9 cellular contexts compared by ENCODE assay signal in genomic region chr14:70664698-70665447, GRCh38. TPM values are rescaled to one million over a fixed set of nuclear protein-coding genes. Genes with fewer than 3 reads are reported as not detected.
A peak's percentile ranks its signal among the peaks of the same experiment; 100 is the strongest.
DNase-seq lines count a peak whose midpoint lies in the region; ATAC-seq, FAIRE-seq and TF ChIP-seq lines count a peak whose summit lies in the region.
"Had no signal": no experiment of that assay in that cellular context is flagged by ENCODE, and none has a peak within 500 bp of the region (broad histone marks: within the 10 kb centered on the region; RNA-seq: fewer than 3 reads in every experiment).

No MANE protein-coding gene starts in this region.

- H3K4me1 ChIP-seq in PC-3 (ENCODE audit: insufficient read depth, low read length) (peaks cover 27% of the 10 kb centered on the region), neuronal stem cell (ENCODE audit: control insufficient read depth in 2 of 2, insufficient read depth in 1 of 2, low read depth in 1 of 2, low read length in 2 of 2) (peaks cover 4 to 13% of the 10 kb centered on the region in 2 donors), kidney (ENCODE audit: control insufficient read depth in 1 of 2, insufficient read depth in 1 of 2, low read depth in 1 of 2, low read length in 2 of 2) (peaks cover 6 to 7% of the 10 kb centered on the region in 2 donors)

- no peak overlapping the region for H2AK5ac ChIP-seq in neuronal stem cell (ENCODE audit: low read depth, low read length)

- peak overlapping the region; percentile 76 for H3K4me2 ChIP-seq in PC-3 (ENCODE audit: low read length)
- H3K4me2 ChIP-seq in neuronal stem cell (ENCODE audit: insufficient read depth, low read length, poor library complexity, severe bottlenecking): no peak overlapping the region

- ATAC-seq in GM18505 (IDR thresholded peaks at IDR 0.05; ENCODE audit: unreplicated experiment) (peak; percentile 22), GM21786 (IDR thresholded peaks at IDR 0.05; ENCODE audit: unreplicated experiment) (peak; percentile 2), PC-3 (peak; percentile 13), sciatic nerve (no peak)

- H2AFZ ChIP-seq in PC-3 (ENCODE audit: low read length) (no peak overlapping the region), neuronal stem cell (ENCODE audit: low read length) (no peak overlapping the region)

- no peaks in the 10 kb centered on the region for H3K79me2 ChIP-seq in PC-3 (ENCODE audit: low read length)

- H3K9me3 ChIP-seq in PC-3 (ENCODE audit: low read length) (no peaks in the 10 kb centered on the region), neuronal stem cell (replicated peaks in 1 of 2; ENCODE audit: control insufficient read depth in 2 of 2, insufficient read depth in 1 of 2, low read depth in 1 of 2, low read length in 2 of 2) (no peaks in the 10 kb centered on the region), kidney (ENCODE audit: control insufficient read depth in 1 of 2, low read length in 2 of 2) (no peaks in the 10 kb centered on the region)

- BruUV-seq in PC-3 (replicated peaks; lab: Mats Ljungman, UMichigan): no TSS peak

- no peaks in the 10 kb centered on the region for H3K79me1 ChIP-seq in neuronal stem cell (ENCODE audit: low read depth, low read length)

- no peak overlapping the region for H2BK15ac ChIP-seq in neuronal stem cell (ENCODE audit: low read length)

- no peak for TF ChIP-seq CTCF in PC-3 (conservative IDR thresholded peaks at IDR 0.05; ENCODE audit: low read depth, low read length)
- TF ChIP-seq CTCF in kidney (IDR thresholded peaks at IDR 0.05; ENCODE audit: borderline replicate concordance, extremely low read depth, insufficient read depth): no peak

- H3K4me3 ChIP-seq in PC-3 (ENCODE audit: low read length): no peak overlapping the region
- no peak overlapping the region for H3K4me3 ChIP-seq in neuronal stem cell (ENCODE audit: low read length in 2 of 2)
- H3K4me3 ChIP-seq in kidney (ENCODE audit: low read length in 2 of 2): no peak overlapping the region
- H3K4me3 ChIP-seq: skin epidermis had no signal

- no peak overlapping the region for H4K91ac ChIP-seq in neuronal stem cell (ENCODE audit: low read depth, low read length, poor library complexity)

- H3K4ac ChIP-seq in neuronal stem cell (ENCODE audit: low read length): no peak overlapping the region

- H2BK5ac ChIP-seq in neuronal stem cell (ENCODE audit: low read length): no peak overlapping the region

- H4K8ac ChIP-seq in neuronal stem cell (ENCODE audit: low read depth, low read length): no peak overlapping the region

- peak overlapping the region; percentile 49 for H3K18ac ChIP-seq in neuronal stem cell (ENCODE audit: low read length)

- H3K9ac ChIP-seq in PC-3 (ENCODE audit: low read length) (no peak overlapping the region), neuronal stem cell (ENCODE audit: low read depth, low read length, poor library complexity) (no peak overlapping the region), kidney (ENCODE audit: low read length in 2 of 2) (peak overlapping the region in 1 of 2 donors; percentile 28)

- no peaks in the 10 kb centered on the region for H4K20me1 ChIP-seq in PC-3 (ENCODE audit: low read length)

- no peaks in the 10 kb centered on the region for H3F3A ChIP-seq in PC-3 (ENCODE audit: low read length, unreplicated experiment)

- intact Hi-C loops in PC-3 (cut with micrococcal nuclease): loop anchor here (1.0 to 5.0 kb wide), 2 partner anchors 32 to 47 kb away; no protein-coding TSS in a partner anchor
- intact Hi-C loops in kidney (cut with DNase I): no loop called here
- intact Hi-C loops in sciatic nerve (cut with DNase I): no loop called here

- H3K23ac ChIP-seq in neuronal stem cell (ENCODE audit: low read depth, low read length, poor library complexity): no peak overlapping the region

- no peak overlapping the region for H3K14ac ChIP-seq in neuronal stem cell (ENCODE audit: low read length)

- no peaks in the 10 kb centered on the region for H3K36me3 ChIP-seq in PC-3 (ENCODE audit: low read depth, low read length)
- H3K36me3 ChIP-seq in neuronal stem cell (replicated peaks in 1 of 2; ENCODE audit: control insufficient read depth in 2 of 2, insufficient read depth in 2 of 2, low read length in 2 of 2): peaks cover 0 to 18% of the 10 kb centered on the region in 2 donors
- no peaks in the 10 kb centered on the region for H3K36me3 ChIP-seq in kidney (ENCODE audit: control insufficient read depth in 1 of 2, insufficient read depth in 2 of 2, low read length in 2 of 2)

- H2BK120ac ChIP-seq in neuronal stem cell (ENCODE audit: low read depth, low read length): no peak overlapping the region

- POLR2A ChIA-PET in PC-3 (lab: Charles Lee; ENCODE audit: unreplicated experiment): interaction anchor here (0.5 kb wide), 1 partner anchor 144 kb away, joined by 3 read pairs; no protein-coding TSS in a partner anchor

- no peak overlapping the region for H2BK12ac ChIP-seq in neuronal stem cell (ENCODE audit: low read length)

- DNase-seq in PC-3: no peak
- no peak for DNase-seq in neuronal stem cell (ENCODE audit: low spot score)
- no peak for DNase-seq in kidney
- DNase-seq in sciatic nerve (ENCODE audit: low spot score): no peak
- DNase-seq in kidney tubule cell (ENCODE audit: low spot score): no peak
- no peak for DNase-seq in COLO829 (ENCODE audit: low spot score)

- no peak for TF ChIP-seq POLR2A in GM18505 (IDR thresholded peaks at IDR 0.05; ENCODE audit: borderline replicate concordance, extremely low read depth, insufficient read depth, insufficient read length)

- CTCF ChIA-PET in PC-3 (lab: Charles Lee): no interaction called here

- FAIRE-seq in kidney (lab: Jason Lieb, UNC): no peak

- no CpG with 5 or more reads among the region's 6 CpGs for WGBS in neuronal stem cell (ENCODE audit: extremely low coverage in 2 of 2, insufficient read length in 2 of 2, insufficient replicate concordance in 1 of 2), 2 donors

- no peaks in the 10 kb centered on the region for H3K9me2 ChIP-seq in PC-3 (replicated peaks; ENCODE audit: low read length)

- no peaks in the 10 kb centered on the region for H3K27me3 ChIP-seq in PC-3 (ENCODE audit: low read length)
- no peaks in the 10 kb centered on the region for H3K27me3 ChIP-seq in neuronal stem cell (ENCODE audit: control insufficient read depth in 3 of 3, insufficient read depth in 3 of 3, low read depth in 1 of 3, low read length in 3 of 3)

- peak overlapping the region; percentile 91 for H3K27ac ChIP-seq in PC-3 (ENCODE audit: low read length)
- no peak overlapping the region for H3K27ac ChIP-seq in neuronal stem cell (replicated peaks; ENCODE audit: low read length)
- H3K27ac ChIP-seq in kidney (ENCODE audit: low read depth in 2 of 2, low read length in 2 of 2): no peak overlapping the region

RNA-seq across cellular contexts. Expression of gene TTC9, which starts 23.2 kb away (rescaled TPM):
- 3.6 and 4.1 TPM in 2 replicates for total RNA-seq in PC-3 (2014; rRNA removed)
- 3.7 TPM for polyA plus RNA-seq in neuronal stem cell (2013, experiment 1 of 2)
- polyA plus RNA-seq in neuronal stem cell (2013, experiment 2 of 2): 3.8 TPM
- 5.2 TPM for total RNA-seq in kidney
- polyA plus RNA-seq in kidney (ENCODE audit: insufficient read depth, low read depth, low replicate concordance): 2.6 TPM
- total RNA-seq in sciatic nerve: 11.1 TPM
